8 cellular contexts compared by ENCODE assay signal in genomic region chr6:119147101-119148053, GRCh38.
DNase-seq lines count a peak whose midpoint lies in the region; ATAC-seq lines count a peak whose summit lies in the region.

No MANE protein-coding gene starts in this region.

- peak; percentile 50 for DNase-seq in activated T-cell treated with anti-CD3 and anti-CD28 coated beads for 48 hours (ENCODE audit: low read depth)
- DNase-seq in activated T-cell treated with anti-CD3 and anti-CD28 coated beads for 4 hours, result no peak
- DNase-seq in NOMO-1 treated with DMSO at 0.1 percent for 48 hours (lab: John Stamatoyannopoulos, UW; ENCODE audit: unreplicated experiment), result peak; percentile 90
- peak; percentile 43 for DNase-seq in activated naive CD4-positive, alpha-beta T cell treated with anti-CD3 and anti-CD28 coated beads, Interleukin-2, amount 50 U/mL, for 16 hours
- DNase-seq in iPS-NIHi7 (ENCODE audit: extremely low spot score), result peak; percentile 28
- DNase-seq in stimulated activated CD8-positive, alpha-beta memory T cell treated with anti-CD3 and anti-CD28 coated beads, Interleukin-2, amount 100 ng/mL, for 48 hours (ENCODE audit: low read depth in 2 of 2), result peak; percentile 44 to 50
- DNase-seq in OCI-M2 (lab: John Stamatoyannopoulos, UW; ENCODE audit: unreplicated experiment), result no peak

- peak; percentile 97 for ATAC-seq in HG02798 (IDR thresholded peaks at IDR 0.05; ENCODE audit: poor library complexity, unreplicated experiment)

Comparison
In these comparisons a context has a peak if more than half of its experiments do, and no peak if none do; other contexts are left out.
1. DNase-seq: peak in activated T-cell treated with anti-CD3 and anti-CD28 coated beads for 48 hours (single experiment), NOMO-1 treated with DMSO at 0.1 percent for 48 hours (single experiment), activated naive CD4-positive, alpha-beta T cell treated with anti-CD3 and anti-CD28 coated beads, Interleukin-2, amount 50 U/mL, for 16 hours (single experiment), iPS-NIHi7 (single experiment) and stimulated activated CD8-positive, alpha-beta memory T cell treated with anti-CD3 and anti-CD28 coated beads, Interleukin-2, amount 100 ng/mL, for 48 hours (2 of 2); none in activated T-cell treated with anti-CD3 and anti-CD28 coated beads for 4 hours (single experiment) and OCI-M2 (single experiment).